In the genomic region with DNA sequence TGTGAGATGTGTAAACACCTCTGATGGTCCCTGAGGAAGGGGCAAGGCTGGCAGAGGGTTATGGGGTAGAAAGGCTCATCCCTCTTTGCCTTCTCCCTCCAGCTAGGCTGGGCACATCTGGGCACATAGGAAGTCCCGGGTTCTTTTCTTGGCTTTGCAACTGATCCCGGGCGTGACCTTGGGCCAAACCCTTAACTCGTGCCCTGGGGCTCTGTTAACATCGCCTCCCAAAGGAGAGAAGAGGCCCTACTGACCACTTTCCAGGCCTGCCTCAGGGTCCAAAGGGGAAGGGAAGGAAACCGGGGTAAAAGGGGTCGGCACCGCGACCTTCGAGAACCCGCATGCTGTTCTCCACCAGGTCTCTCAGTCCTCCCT, we compare ENCODE assay signal across 8 cellular contexts. TPM values are rescaled to one million over a fixed set of nuclear protein-coding genes. Genes with fewer than 3 reads are reported as not detected.
A peak's percentile ranks its signal among the peaks of the same experiment; 100 is the strongest.
DNase-seq lines count a peak whose midpoint lies in the region; ATAC-seq and TF ChIP-seq lines count a peak whose summit lies in the region.

No MANE protein-coding gene starts in this region.

- H3K9me3 ChIP-seq in Caco-2 = no peaks in the 10 kb centered on the region
- no peaks in the 10 kb centered on the region for H3K9me3 ChIP-seq in psoas muscle

- H3K27me3 Mint-ChIP-seq in Caco-2 (ENCODE audit: insufficient read depth, unreplicated experiment) = peaks cover 3% of the 10 kb centered on the region

- H3K9me3 Mint-ChIP-seq in Caco-2 (ENCODE audit: unreplicated experiment) = no peaks in the 10 kb centered on the region

- POLR2A ChIA-PET in Caco-2 (lab: Charles Lee) (no interaction called here), RWPE1 (lab: Yijun Ruan, JAX; ENCODE audit: low non-redundant PET) (no interaction called here)

- BruUV-seq in Caco-2 (replicated peaks; lab: Mats Ljungman, UMichigan) = no TSS peak

- ATAC-seq in psoas muscle = peak in 1 of 4 donors; percentile 0
- no peak for ATAC-seq in omental fat pad (ENCODE audit: low FRiP score)
- ATAC-seq in HG03432 (IDR thresholded peaks at IDR 0.05; ENCODE audit: unreplicated experiment) = no peak

- H3K36me3 Mint-ChIP-seq in Caco-2 (ENCODE audit: insufficient read depth, unreplicated experiment) = peaks cover 17% of the 10 kb centered on the region

- CTCF ChIA-PET in Caco-2 (lab: Charles Lee) = interaction anchor here (1.2 kb wide), 1 partner anchor 25 kb away, joined by 4 read pairs; no protein-coding TSS in a partner anchor
- CTCF ChIA-PET in RWPE1 (lab: Yijun Ruan, JAX) = no interaction called here

- peak overlapping the region; percentile 91 for H3K27ac ChIP-seq in RWPE1
- H3K27ac ChIP-seq in psoas muscle = peak overlapping the region; percentile 89

- H3K4me1 ChIP-seq in Caco-2 (0 out of 2 replicates have a peak, but pooled peaks cover 5% of the 10 kb centered on the region), psoas muscle (peaks cover 6% of the 10 kb centered on the region)

- no peaks in the 10 kb centered on the region for H3K36me3 ChIP-seq in Caco-2 (ENCODE audit: control insufficient read depth, insufficient read depth, low read length)
- peaks cover 0 to 12% of the 10 kb centered on the region in 2 donors for H3K36me3 ChIP-seq in psoas muscle (ENCODE audit: insufficient read depth in 1 of 2, low read depth in 1 of 2)

- peak overlapping the region; percentile 94 for H3K4me3 Mint-ChIP-seq in Caco-2 (ENCODE audit: unreplicated experiment)

- DNase-seq in Caco-2 (no peak), RWPE1 (ENCODE audit: low spot score) (no peak), fibroblast of villous mesenchyme (ENCODE audit: low read depth) (no peak), psoas muscle (no peak), omental fat pad (ENCODE audit: low spot score) (no peak), NCI-H510A treated with DMSO at 0.1 percent for 48 hours (lab: John Stamatoyannopoulos, UW) (no peak), cortex of kidney (lab: John Stamatoyannopoulos, UW) (no peak)

- intact Hi-C loops in Caco-2 (cut with micrococcal nuclease; ENCODE audit: unreplicated experiment) (no loop called here), psoas muscle (cut with DNase I) (loop anchor here in 1 of 2 donors (5.0 kb wide), 1 partner anchor 90 kb away; no protein-coding TSS in a partner anchor)

- TF ChIP-seq CTCF in Caco-2 (IDR thresholded peaks at IDR 0.05; ENCODE audit: insufficient read depth in 1 of 2, low read depth in 1 of 2, low read length in 1 of 2, severe bottlenecking in 1 of 2, unreplicated experiment in 1 of 2) (no peak), RWPE1 (conservative IDR thresholded peaks at IDR 0.05; ENCODE audit: low read depth) (no peak), fibroblast of villous mesenchyme (IDR thresholded peaks at IDR 0.05; ENCODE audit: insufficient read depth, low read depth, low read length) (no peak), psoas muscle (IDR thresholded peaks at IDR 0.05) (no peak), omental fat pad (IDR thresholded peaks at IDR 0.05) (no peak)

- H3K4me1 Mint-ChIP-seq in Caco-2 (ENCODE audit: low read depth, unreplicated experiment) = no peaks in the 10 kb centered on the region

- 3 to 15% (median 6%) methylated on average over 10 to 11 of the region's 11 CpGs for WGBS in psoas muscle, 3 donors

- H3K4me3 ChIP-seq in Caco-2 (ENCODE audit: low read depth, low read length) = peak overlapping the region; percentile 39
- peak overlapping the region; percentile 61 for H3K4me3 ChIP-seq in fibroblast of villous mesenchyme (ENCODE audit: low read depth, low read length)
- H3K4me3 ChIP-seq in psoas muscle = peak overlapping the region; percentile 81

- no peak overlapping the region for H3K27ac Mint-ChIP-seq in Caco-2 (ENCODE audit: unreplicated experiment)

- H3K27me3 ChIP-seq in Caco-2 (replicated peaks; ENCODE audit: control insufficient read depth, insufficient read depth, low read length) (no peaks in the 10 kb centered on the region), psoas muscle (ENCODE audit: insufficient read depth in 3 of 3, low read length in 2 of 3) (no peaks in the 10 kb centered on the region)

RNA-seq across cellular contexts. Expression of a gene that starts 0.5 kb away (rescaled TPM):
- total RNA-seq in Caco-2 (2022) = 1.6 and 2.1 TPM in 2 replicates
- total RNA-seq in fibroblast of villous mesenchyme = 9.1 and 13.5 TPM in 2 replicates
- total RNA-seq in psoas muscle = 10 to 100 TPM in 3 of 4 donors, 1 to 10 TPM in 1; 7.3 to 30.1 (median 15.2) TPM
- 10 to 100 TPM; 14.0 to 26.3 (median 18.8) TPM for polyA plus RNA-seq in psoas muscle
- total RNA-seq in omental fat pad = 10 to 100 TPM in 1 of 4 donors, 1 to 10 TPM in 3; 4.4 to 11.1 (median 9.2) TPM

RNA-seq across cellular contexts. Expression of a gene that starts 2.3 kb away (rescaled TPM):
- total RNA-seq in Caco-2 (2022) (12.6 and 14.3 TPM in 2 replicates), fibroblast of villous mesenchyme (8.6 and 10.0 TPM in 2 replicates), psoas muscle (10 to 100 TPM in 2 of 4 donors, 1 to 10 TPM in 2; 6.1 to 16.2 (median 9.3) TPM), omental fat pad (1 to 10 TPM; 4.8 to 8.3 (median 6.7) TPM)
- polyA plus RNA-seq in psoas muscle = 10 to 100 TPM in 1 of 3 donors, 1 to 10 TPM in 2; 6.4 to 12.8 (median 10.0) TPM

RNA-seq across cellular contexts. Expression of a gene that starts 44.6 kb away (rescaled TPM):
- 2.9 and 3.4 TPM in 2 replicates for total RNA-seq in Caco-2 (2022)
- total RNA-seq in fibroblast of villous mesenchyme = 0.86 and 0.97 TPM in 2 replicates
- 10 to 100 TPM; 16.9 to 75.1 (median 50.4) TPM for total RNA-seq in psoas muscle
- 10 to 100 TPM; 12.8 to 36.5 (median 18.5) TPM for polyA plus RNA-seq in psoas muscle
- 10 to 100 TPM; 10.4 to 27.9 (median 17.9) TPM for total RNA-seq in omental fat pad

RNA-seq across cellular contexts. Expression of a gene that starts 50.0 kb away (rescaled TPM):
- total RNA-seq in Caco-2 (2022) (40.1 and 43.5 TPM in 2 replicates), fibroblast of villous mesenchyme (19.0 and 26.7 TPM in 2 replicates), psoas muscle (100 to 1,000 TPM in 3 of 4 donors, 10 to 100 TPM in 1; 88.2 to 277 (median 187) TPM), omental fat pad (10 to 100 TPM; 25.4 to 54.6 (median 41.0) TPM)
- 100 to 1,000 TPM; 213 to 409 (median 328) TPM for polyA plus RNA-seq in psoas muscle
